Comparison of ENCODE assay signal across 9 cellular contexts in the genomic region with DNA sequence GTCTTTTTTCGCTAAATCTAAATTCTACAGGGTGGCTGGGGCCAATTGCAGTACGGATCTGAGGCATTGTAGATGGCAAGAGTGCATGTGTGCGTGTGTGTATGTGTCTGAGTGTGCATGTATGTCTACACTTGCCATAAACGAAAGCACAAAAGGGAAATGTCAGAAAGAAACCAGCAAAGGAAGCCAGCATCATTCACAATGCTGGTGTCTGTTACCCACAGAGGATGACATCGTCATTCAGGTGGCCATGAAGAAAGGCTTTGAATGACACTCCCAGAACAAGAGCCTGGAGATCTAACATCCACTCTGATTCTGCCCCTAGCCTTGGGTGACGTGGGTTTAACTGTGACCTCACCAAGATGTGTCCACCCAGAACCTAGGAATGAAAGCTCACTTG.
"Had no signal": no experiment of that assay in that cellular context is flagged by ENCODE, and none has a peak within 500 bp of the region (broad histone marks: within the 10 kb centered on the region; RNA-seq: fewer than 3 reads in every experiment).

No MANE protein-coding gene starts in this region.

- H3K9ac ChIP-seq: GM23248 had no signal

- DNase-seq: GM23248, GOT3, H7, H9, HCEC 1CT, HFFc6 had no signal

- H3K36me3 ChIP-seq: HAP-1 had no signal

- H3K4me1 ChIP-seq: HAP-1 had no signal

- H3K9me3 Mint-ChIP-seq: HFFc6 had no signal

- H2AFZ ChIP-seq: GM23248, GM23338 had no signal

- H3K4me2 ChIP-seq: GM23338 had no signal

- H3K27ac Mint-ChIP-seq: GM23338, H9, HFFc6 had no signal

- ATAC-seq: GM23338, HCT116 had no signal

- H3K9me3 ChIP-seq: HAP-1 had no signal

- H3K4me3 ChIP-seq: GM23248, GM23338, HAP-1 had no signal

- H3K27ac ChIP-seq: GM23248 had no signal

- H3K4me3 Mint-ChIP-seq: GM23338, H9, HFFc6 had no signal
